In genomic region chr17:64252831-64253230, GRCh38 we compare ENCODE assay signal across 19 cellular contexts. TPM values are rescaled to one million over a fixed set of nuclear protein-coding genes. Genes with fewer than 3 reads are reported as not detected.
A peak's percentile ranks its signal among the peaks of the same experiment; 100 is the strongest.
DNase-seq lines count a peak whose midpoint lies in the region; ATAC-seq, FAIRE-seq and TF ChIP-seq lines count a peak whose summit lies in the region.
"Had no signal": no experiment of that assay in that cellular context is flagged by ENCODE, and none has a peak within 500 bp of the region (broad histone marks: within the 10 kb centered on the region; RNA-seq: fewer than 3 reads in every experiment).

No MANE protein-coding gene starts in this region.

- H3K4me3 ChIP-seq in mammary epithelial cell (replicated peaks in 1 of 3; ENCODE audit: insufficient read depth in 1 of 3, low read depth in 2 of 3, low read length in 3 of 3) (no peak overlapping the region), breast epithelium (no peak overlapping the region), astrocyte (ENCODE audit: insufficient read depth, low read depth, low read length) (no peak overlapping the region)
- H3K4me3 ChIP-seq: BLaER1, K562, PC-9, SJSA1 had no signal

- H3K27ac Mint-ChIP-seq in astrocyte (ENCODE audit: unreplicated experiment) (peak overlapping the region; percentile 87), mesothelial cell of epicardium (peak overlapping the region; percentile 58)

- H3K9ac ChIP-seq in mammary epithelial cell (ENCODE audit: insufficient read depth, low read length) (no peak overlapping the region), astrocyte (ENCODE audit: low read length) (no peak overlapping the region)
- H3K9ac ChIP-seq: BLaER1 had no signal

- no TSS peak for BruUV-seq in mammary epithelial cell (replicated peaks; lab: Mats Ljungman, UMichigan)

- no peak for TF ChIP-seq CTCF in mammary epithelial cell (conservative IDR thresholded peaks at IDR 0.05 in 1 of 2, IDR thresholded peaks at IDR 0.05 in 1 of 2; ENCODE audit: extremely low read depth in 1 of 2, insufficient read depth in 1 of 2, low read depth in 1 of 2, low read length in 2 of 2)
- TF ChIP-seq CTCF in breast epithelium (IDR thresholded peaks at IDR 0.05), result no peak
- no peak for TF ChIP-seq CTCF in astrocyte (IDR thresholded peaks at IDR 0.05; ENCODE audit: insufficient read depth, low read depth, low read length)
- TF ChIP-seq CTCF in mesothelial cell of epicardium (IDR thresholded peaks at IDR 0.05; ENCODE audit: unreplicated experiment), result no peak

- no peak for FAIRE-seq in astrocyte (lab: Jason Lieb, UNC)
- FAIRE-seq: K562 had no signal

- TF ChIP-seq POLR2A in breast epithelium (IDR thresholded peaks at IDR 0.05), result no peak

- H3K9me3 ChIP-seq in mammary epithelial cell (replicated peaks; ENCODE audit: insufficient read depth, low read length), result no peaks in the 10 kb centered on the region
- H3K9me3 ChIP-seq in breast epithelium, result no peaks in the 10 kb centered on the region
- H3K9me3 ChIP-seq in astrocyte (ENCODE audit: insufficient read depth, low read depth, low read length), result no peaks in the 10 kb centered on the region
- H3K9me3 ChIP-seq: BLaER1, SJSA1 had no signal

- dilution Hi-C loops in mammary epithelial cell (cut with HindIII; ENCODE audit: low sequenced_read_pairs), result no loop called here

- H3K9me3 Mint-ChIP-seq in astrocyte (ENCODE audit: unreplicated experiment), result no peaks in the 10 kb centered on the region
- no peaks in the 10 kb centered on the region for H3K9me3 Mint-ChIP-seq in mesothelial cell of epicardium

- H3K4me3 Mint-ChIP-seq in astrocyte (ENCODE audit: unreplicated experiment) (no peak overlapping the region), mesothelial cell of epicardium (no peak overlapping the region)

- no peak for ATAC-seq in GM21619 (IDR thresholded peaks at IDR 0.05; ENCODE audit: unreplicated experiment)
- ATAC-seq: K562 had no signal

- peaks cover 2% of the 10 kb centered on the region for H3K36me3 Mint-ChIP-seq in astrocyte (ENCODE audit: low read depth, unreplicated experiment)
- H3K36me3 Mint-ChIP-seq in mesothelial cell of epicardium, result no peaks in the 10 kb centered on the region

- no peak overlapping the region for H3K27ac ChIP-seq in mammary epithelial cell (ENCODE audit: insufficient read depth, low read depth, low read length)
- peak overlapping the region in 1 of 2 donors; percentile 8 for H3K27ac ChIP-seq in breast epithelium
- no peak overlapping the region for H3K27ac ChIP-seq in astrocyte (ENCODE audit: low read depth, low read length)
- H3K27ac ChIP-seq: BLaER1, PC-9, SJSA1 had no signal

- H4K20me1 ChIP-seq in mammary epithelial cell (ENCODE audit: insufficient read depth, low read length) (no peaks in the 10 kb centered on the region), astrocyte (ENCODE audit: insufficient read depth, low read length) (peaks cover 45% of the 10 kb centered on the region)

- in situ Hi-C loops in mammary epithelial cell (cut with MboI; ENCODE audit: low sequenced_read_pairs in 2 of 2), result no loop called here

- CTCF ChIA-PET in mammary epithelial cell (lab: Charles Lee; ENCODE audit: low non-redundant PET), result no interaction called here

- H3K27me3 Mint-ChIP-seq in astrocyte (ENCODE audit: low read depth, unreplicated experiment) (no peaks in the 10 kb centered on the region), mesothelial cell of epicardium (ENCODE audit: low read depth) (no peaks in the 10 kb centered on the region)

- H3K4me2 ChIP-seq in mammary epithelial cell (ENCODE audit: insufficient read depth, low read depth, low read length) (peak overlapping the region; percentile 36), astrocyte (ENCODE audit: low read length) (peak overlapping the region; percentile 60)
- H3K4me2 ChIP-seq: BLaER1, PC-9 had no signal

- H3K36me3 ChIP-seq in mammary epithelial cell (ENCODE audit: insufficient read depth, low read length), result no peaks in the 10 kb centered on the region
- H3K36me3 ChIP-seq in breast epithelium, result no peaks in the 10 kb centered on the region
- no peaks in the 10 kb centered on the region for H3K36me3 ChIP-seq in astrocyte (ENCODE audit: insufficient read depth, low read length)
- H3K36me3 ChIP-seq: BLaER1, SJSA1 had no signal

- intact Hi-C loops in mammary epithelial cell (cut with micrococcal nuclease) (no loop called here), breast epithelium (cut with DNase I; ENCODE audit: low total_unique reads) (no loop called here)

- H3K4me1 Mint-ChIP-seq in astrocyte (ENCODE audit: low read depth, unreplicated experiment), result peaks cover 35% of the 10 kb centered on the region
- H3K4me1 Mint-ChIP-seq in mesothelial cell of epicardium, result peaks cover 54% of the 10 kb centered on the region

- no peaks in the 10 kb centered on the region for H3K27me3 ChIP-seq in mammary epithelial cell (ENCODE audit: insufficient read depth, low read length)
- H3K27me3 ChIP-seq in breast epithelium, result no peaks in the 10 kb centered on the region
- no peaks in the 10 kb centered on the region for H3K27me3 ChIP-seq in astrocyte (ENCODE audit: insufficient read depth, low read length)
- H3K27me3 ChIP-seq: BLaER1, SJSA1 had no signal

- H3K4me1 ChIP-seq in mammary epithelial cell (ENCODE audit: insufficient read depth, low read length) (peaks cover 58% of the 10 kb centered on the region), breast epithelium (peaks cover 0 to 10% of the 10 kb centered on the region in 2 donors), astrocyte (ENCODE audit: insufficient read depth, low read length) (no peaks in the 10 kb centered on the region)
- H3K4me1 ChIP-seq: BLaER1, SJSA1 had no signal

- 33% methylated on average over 1 of the region's 1 CpG for WGBS in mammary epithelial cell (ENCODE audit: low coverage, missing lambda C conversion rate)

- peaks cover 95% of the 10 kb centered on the region for H3K79me2 ChIP-seq in mammary epithelial cell (ENCODE audit: insufficient read depth, low read length)
- H3K79me2 ChIP-seq in astrocyte (ENCODE audit: insufficient read depth, low read length), result peaks cover 72% of the 10 kb centered on the region

- no peak overlapping the region for H2AFZ ChIP-seq in mammary epithelial cell (ENCODE audit: low read depth, low read length)
- no peak overlapping the region for H2AFZ ChIP-seq in astrocyte (ENCODE audit: low read depth, low read length)
- H2AFZ ChIP-seq: PC-9 had no signal

- DNase-seq in mammary epithelial cell, result peak; percentile 29
- DNase-seq in breast epithelium (ENCODE audit: low spot score in 2 of 2), result no peak
- DNase-seq in astrocyte (ENCODE audit: low read depth), result peak; percentile 41
- DNase-seq in mesothelial cell of epicardium (ENCODE audit: low spot score in 2 of 2, unreplicated experiment in 2 of 2), result no peak
- DNase-seq in glomerular visceral epithelial cell (ENCODE audit: extremely low spot score), result no peak
- no peak for DNase-seq in NCI-H2227 treated with DMSO at 0.1 percent for 48 hours (lab: John Stamatoyannopoulos, UW)
- no peak for DNase-seq in NCI-H146 treated with DMSO at 0.1 percent for 48 hours (lab: John Stamatoyannopoulos, UW; ENCODE audit: unreplicated experiment)
- DNase-seq: 8988T, MV-4-11, NCI-H1436, NCI-H2029 treated with DMSO at 0.1 percent for 48 hours, NCI-H2171 treated with DMSO at 0.1 percent for 48 hours, NCI-H510A treated with DMSO at 0.1 percent for 48 hours, NCI-H82, PC-9 had no signal

RNA-seq across cellular contexts. Expression of gene TEX2, which starts 10.2 kb away (rescaled TPM):
- total RNA-seq in mammary epithelial cell (100 to 1,000 TPM in 1 of 2 donors, 10 to 100 TPM in 1; 72.6 to 127 TPM), breast epithelium (10 to 100 TPM; 47.5 to 70.7 (median 69.6) TPM), astrocyte (56.1 and 58.2 TPM in 2 replicates), mesothelial cell of epicardium (27.1 to 29.7 TPM (median 27.3 TPM) in 3 replicates)
- 56.4 TPM for polyA plus RNA-seq in mammary epithelial cell
- 109 TPM for polyA minus RNA-seq in mammary epithelial cell

Comparison
In these comparisons a context has a peak if more than half of its experiments do, and no peak if none do; other contexts are left out.
1. DNase-seq: peak in mammary epithelial cell (single experiment) and astrocyte (single experiment); none in breast epithelium (0 of 2), mesothelial cell of epicardium (0 of 2), glomerular visceral epithelial cell (single experiment), NCI-H2227 treated with DMSO at 0.1 percent for 48 hours (single experiment) and NCI-H146 treated with DMSO at 0.1 percent for 48 hours (single experiment).